Comparison of ENCODE assay signal across 5 cellular contexts in genomic region chr5:170765868-170766267, GRCh38. TPM values are rescaled to one million over a fixed set of nuclear protein-coding genes. Genes with fewer than 3 reads are reported as not detected.
"Had no signal": no experiment of that assay in that cellular context is flagged by ENCODE, and none has a peak within 500 bp of the region (broad histone marks: within the 10 kb centered on the region; RNA-seq: fewer than 3 reads in every experiment).

No MANE protein-coding gene starts in this region.

RNA-seq across cellular contexts. Expression of gene GABRP, which starts 17.7 kb away (rescaled TPM):
- total RNA-seq: M059J, OCI-LY7, RPMI7951, SJCRH30, SK-MEL-5 had no signal
